ENCODE assay signal across 8 cellular contexts in the genomic region with DNA sequence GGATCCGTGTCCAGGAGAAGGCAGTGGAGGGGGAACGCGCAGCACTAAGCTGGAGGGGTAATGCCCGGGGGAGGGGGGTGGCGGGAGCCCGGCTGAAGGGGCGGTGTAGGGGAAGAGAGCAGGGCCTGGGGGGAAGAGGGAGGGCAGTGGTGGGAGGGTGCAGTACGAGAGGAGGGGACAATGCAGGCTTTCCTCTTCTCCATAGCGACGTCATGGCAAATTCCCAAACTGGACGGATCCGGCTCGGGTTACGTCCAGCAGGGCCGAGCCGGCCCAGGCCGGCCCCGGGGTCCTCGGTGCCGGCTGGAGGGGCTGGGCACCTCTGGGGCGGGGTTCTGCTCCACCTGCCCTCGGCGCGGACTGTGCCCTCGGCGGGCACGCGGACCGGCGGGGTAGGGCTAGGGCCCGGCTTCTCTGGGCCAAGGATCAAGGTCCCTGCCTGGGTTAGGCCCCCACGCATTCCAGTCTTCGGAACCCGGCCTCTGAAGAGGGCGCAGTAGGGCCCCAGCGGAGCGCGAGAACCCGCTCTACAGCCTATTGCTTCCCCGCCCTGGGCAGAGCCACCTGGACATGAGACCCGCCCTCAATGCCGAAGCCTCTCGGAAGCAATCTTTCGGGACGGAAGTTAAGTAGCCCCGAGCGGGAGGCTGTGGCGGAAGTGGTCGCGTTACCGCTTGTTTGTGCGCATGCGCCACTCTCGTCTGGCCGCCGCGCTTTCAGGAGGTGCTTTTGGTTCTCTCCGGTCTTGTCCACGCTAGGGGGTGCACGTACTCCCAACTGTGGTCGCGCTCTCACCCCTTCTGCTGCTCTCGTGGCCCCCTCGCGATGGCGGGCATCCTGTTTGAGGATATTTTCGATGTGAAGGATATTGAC. TPM values are rescaled to one million over a fixed set of nuclear protein-coding genes. Genes with fewer than 3 reads are reported as not detected.
DNase-seq lines count a peak whose midpoint lies in the region; ATAC-seq, FAIRE-seq and TF ChIP-seq lines count a peak whose summit lies in the region.

No MANE protein-coding gene starts in this region.

- WGBS in pancreas, 2 donors, result 0 to 1% methylated on average over 50 to 67 of the region's 67 CpGs
- WGBS in tibial nerve, 2 donors, result 1% methylated on average over 25 to 53 of the region's 67 CpGs

- TF ChIP-seq CTCF in GM12864 (IDR thresholded peaks at IDR 0.05; ENCODE audit: low read depth, low read length, missing control alignments), result peak; percentile 64
- peak in 2 of 4 donors; percentile 13 to 31 for TF ChIP-seq CTCF in pancreas (IDR thresholded peaks at IDR 0.05)
- peak; percentile 46 to 72 (median 53) for TF ChIP-seq CTCF in tibial nerve (IDR thresholded peaks at IDR 0.05)

- H3K9me3 Mint-ChIP-seq in activated naive CD8-positive, alpha-beta T cell treated with anti-CD3 and anti-CD28 coated beads, Interleukin-2, amount 10 ng/mL, durations not matched to agents 7 days and 5 days, result no peaks in the 10 kb centered on the region

- H3K4me1 ChIP-seq in pancreas (peaks cover 0 to 10% (median 0%) of the 10 kb centered on the region in 3 donors), tibial nerve (peaks cover 0 to 49% (median 27%) of the 10 kb centered on the region in 4 donors)

- FAIRE-seq in pancreas (lab: Jason Lieb, UNC), result peak; percentile 49

- peaks cover 2% of the 10 kb centered on the region for H3K27me3 Mint-ChIP-seq in activated naive CD8-positive, alpha-beta T cell treated with anti-CD3 and anti-CD28 coated beads, Interleukin-2, amount 10 ng/mL, durations not matched to agents 7 days and 5 days

- H3K9me3 ChIP-seq in pancreas, result no peaks in the 10 kb centered on the region
- H3K9me3 ChIP-seq in tibial nerve, result no peaks in the 10 kb centered on the region

- H3K4me1 Mint-ChIP-seq in activated naive CD8-positive, alpha-beta T cell treated with anti-CD3 and anti-CD28 coated beads, Interleukin-2, amount 10 ng/mL, durations not matched to agents 7 days and 5 days, result peaks cover 30% of the 10 kb centered on the region

- peak overlapping the region; percentile 98 for H3K4me3 Mint-ChIP-seq in activated naive CD8-positive, alpha-beta T cell treated with anti-CD3 and anti-CD28 coated beads, Interleukin-2, amount 10 ng/mL, durations not matched to agents 7 days and 5 days

- H3K4me3 ChIP-seq in GM12864 (ENCODE audit: low read depth, low read length) (peak overlapping the region; percentile 90), pancreas (peak overlapping the region; percentile 74 to 97 (median 78)), tibial nerve (peak overlapping the region; percentile 65 to 98 (median 93))

- ATAC-seq in HG02623 (IDR thresholded peaks at IDR 0.05; ENCODE audit: unreplicated experiment), result peak; percentile 78
- peak; percentile 87 for ATAC-seq in activated naive CD8-positive, alpha-beta T cell treated with anti-CD3 and anti-CD28 coated beads, Interleukin-2, amount 10 ng/mL, durations not matched to agents 7 days and 5 days (ENCODE audit: low read depth)
- peak; percentile 80 for ATAC-seq in Right ventricle myocardium inferior
- ATAC-seq in pancreas, result peak; percentile 78 to 85 (median 83)

- H3K27ac Mint-ChIP-seq in activated naive CD8-positive, alpha-beta T cell treated with anti-CD3 and anti-CD28 coated beads, Interleukin-2, amount 10 ng/mL, durations not matched to agents 7 days and 5 days, result peak overlapping the region; percentile 96

- DNase-seq in GM12864 (ENCODE audit: low read depth), result peak; percentile 95
- DNase-seq in NCI-H1092 treated with DMSO at 0.1 percent for 48 hours (lab: John Stamatoyannopoulos, UW), result peak; percentile 97
- DNase-seq in SKM-1 (lab: John Stamatoyannopoulos, UW; ENCODE audit: unreplicated experiment), result peak; percentile 98
- peak; percentile 95 for DNase-seq in activated naive CD8-positive, alpha-beta T cell treated with anti-CD3 and anti-CD28 coated beads, Interleukin-2, amount 10 ng/mL, durations not matched to agents 7 days and 5 days
- DNase-seq in Right ventricle myocardium inferior (ENCODE audit: missing footprints), result peak; percentile 96
- peak; percentile 96 to 99 (median 96) for DNase-seq in pancreas
- peak; percentile 87 to 91 for DNase-seq in tibial nerve (ENCODE audit: low spot score in 2 of 2)

- H3K27me3 ChIP-seq in pancreas, result no peaks in the 10 kb centered on the region
- H3K27me3 ChIP-seq in tibial nerve, result no peaks in the 10 kb centered on the region

- H3K27ac ChIP-seq in pancreas, result peak overlapping the region; percentile 91 to 98 (median 97)
- peak overlapping the region; percentile 92 to 100 (median 98) for H3K27ac ChIP-seq in tibial nerve

- H3K36me3 Mint-ChIP-seq in activated naive CD8-positive, alpha-beta T cell treated with anti-CD3 and anti-CD28 coated beads, Interleukin-2, amount 10 ng/mL, durations not matched to agents 7 days and 5 days, result peaks cover 21% of the 10 kb centered on the region

- intact Hi-C loops in Right ventricle myocardium inferior (cut with DNase I) (loop anchor here (5.0 to 10.0 kb wide), 2 partner anchors 104 to 452 kb away; partner anchors contain the start of gene VPS8), pancreas (cut with DNase I) (no loop called here)

- TF ChIP-seq POLR2A in tibial nerve (IDR thresholded peaks at IDR 0.05), result peak; percentile 46 to 76

- peak; percentile 64 to 95 for TF ChIP-seq EP300 in tibial nerve (IDR thresholded peaks at IDR 0.05)

- H3K36me3 ChIP-seq in pancreas (peaks cover 0 to 5% (median 0%) of the 10 kb centered on the region in 3 donors), tibial nerve (peaks cover 0 to 42% (median 3%) of the 10 kb centered on the region in 3 donors)

- POLR2A ChIA-PET in activated naive CD8-positive, alpha-beta T cell treated with anti-CD3 and anti-CD28 coated beads, Interleukin-2, amount 10 ng/mL, durations not matched to agents 7 days and 5 days (lab: Charles Lee), result interaction anchor here (0.6 to 2.3 kb wide), 6 partner anchors 8 to 1875 kb away, joined by 3 to 6 read pairs (median 3); no protein-coding TSS in a partner anchor

RNA-seq across cellular contexts. Expression of gene POLR2H, which starts 1.4 kb away (rescaled TPM):
- 10 to 100 TPM; 86.5 to 88.2 TPM for total RNA-seq in activated naive CD8-positive, alpha-beta T cell treated with anti-CD3 and anti-CD28 coated beads, Interleukin-2, amount 10 ng/mL, durations not matched to agents 7 days and 5 days
- total RNA-seq in Right ventricle myocardium inferior, result 27.1 TPM
- 10 to 100 TPM; 19.7 to 38.2 (median 25.7) TPM for total RNA-seq in pancreas
- polyA plus RNA-seq in pancreas, result 100 to 1,000 TPM in 1 of 2 donors, 10 to 100 TPM in 1; 98.0 to 116 TPM
- total RNA-seq in tibial nerve, result 100 to 1,000 TPM in 1 of 4 donors, 10 to 100 TPM in 3; 65.1 to 181 (median 95.3) TPM

RNA-seq across cellular contexts. Expression of gene CLCN2, which starts 1.5 kb away (rescaled TPM):
- total RNA-seq in activated naive CD8-positive, alpha-beta T cell treated with anti-CD3 and anti-CD28 coated beads, Interleukin-2, amount 10 ng/mL, durations not matched to agents 7 days and 5 days, result 1 to 10 TPM; 5.7 to 6.8 TPM
- 2.9 TPM for total RNA-seq in Right ventricle myocardium inferior
- 1 to 10 TPM; 4.9 to 9.2 (median 6.2) TPM for total RNA-seq in pancreas
- 10 to 100 TPM; 22.2 to 25.5 TPM for polyA plus RNA-seq in pancreas
- total RNA-seq in tibial nerve, result 10 to 100 TPM; 51.3 to 86.3 (median 54.9) TPM

RNA-seq across cellular contexts. Expression of gene THPO, which starts 15.1 kb away (rescaled TPM):
- total RNA-seq in activated naive CD8-positive, alpha-beta T cell treated with anti-CD3 and anti-CD28 coated beads, Interleukin-2, amount 10 ng/mL, durations not matched to agents 7 days and 5 days, result not detected
- total RNA-seq in Right ventricle myocardium inferior (0.35 TPM), pancreas (under 1 TPM in 5 of 6 donors, not detected in 1; 0.28 to 0.72 (median 0.54) TPM), tibial nerve (under 1 TPM in 3 of 4 donors, not detected in 1; 0.20 to 0.84 (median 0.44) TPM)
- 1 to 10 TPM in 1 of 2 donors, under 1 TPM in 1; 0.40 to 1.3 TPM for polyA plus RNA-seq in pancreas

RNA-seq across cellular contexts. Expression of gene CHRD, which starts 16.9 kb away (rescaled TPM):
- total RNA-seq in activated naive CD8-positive, alpha-beta T cell treated with anti-CD3 and anti-CD28 coated beads, Interleukin-2, amount 10 ng/mL, durations not matched to agents 7 days and 5 days, result not detected
- total RNA-seq in Right ventricle myocardium inferior (8.7 TPM), pancreas (10 to 100 TPM; 11.0 to 31.4 (median 17.3) TPM), tibial nerve (10 to 100 TPM; 29.1 to 44.6 (median 34.3) TPM)
- polyA plus RNA-seq in pancreas, result 10 to 100 TPM; 23.3 to 96.7 TPM

RNA-seq across cellular contexts. Expression of gene FAM131A, which starts 25.5 kb away (rescaled TPM):
- 1 to 10 TPM; 5.5 to 6.1 TPM for total RNA-seq in activated naive CD8-positive, alpha-beta T cell treated with anti-CD3 and anti-CD28 coated beads, Interleukin-2, amount 10 ng/mL, durations not matched to agents 7 days and 5 days
- 33.4 TPM for total RNA-seq in Right ventricle myocardium inferior
- total RNA-seq in pancreas, result 1 to 10 TPM; 4.0 to 7.9 (median 6.4) TPM
- polyA plus RNA-seq in pancreas, result 10 to 100 TPM; 12.7 to 22.5 TPM
- total RNA-seq in tibial nerve, result 10 to 100 TPM; 35.0 to 45.3 (median 39.6) TPM

Comparison
In these comparisons a context has a peak if more than half of its experiments do, and no peak if none do; other contexts are left out.
1. Peak in every context shown above with its lines: DNase-seq, ATAC-seq, H3K4me3 ChIP-seq and H3K27ac ChIP-seq.
2. RNA of gene CLCN2, which starts 1.5 kb away (total RNA-seq): 51.3 to 86.3 TPM in tibial nerve; 4.9 to 9.2 TPM in pancreas, 5.7 to 6.8 TPM in activated naive CD8-positive, alpha-beta T cell treated with anti-CD3 and anti-CD28 coated beads, Interleukin-2, amount 10 ng/mL, durations not matched to agents 7 days and 5 days and 2.9 TPM in Right ventricle myocardium inferior (single experiment); every median in the first group is over 4 times any median in the second.